Comparison of ENCODE assay signal across 1 cellular context in the genomic region with DNA sequence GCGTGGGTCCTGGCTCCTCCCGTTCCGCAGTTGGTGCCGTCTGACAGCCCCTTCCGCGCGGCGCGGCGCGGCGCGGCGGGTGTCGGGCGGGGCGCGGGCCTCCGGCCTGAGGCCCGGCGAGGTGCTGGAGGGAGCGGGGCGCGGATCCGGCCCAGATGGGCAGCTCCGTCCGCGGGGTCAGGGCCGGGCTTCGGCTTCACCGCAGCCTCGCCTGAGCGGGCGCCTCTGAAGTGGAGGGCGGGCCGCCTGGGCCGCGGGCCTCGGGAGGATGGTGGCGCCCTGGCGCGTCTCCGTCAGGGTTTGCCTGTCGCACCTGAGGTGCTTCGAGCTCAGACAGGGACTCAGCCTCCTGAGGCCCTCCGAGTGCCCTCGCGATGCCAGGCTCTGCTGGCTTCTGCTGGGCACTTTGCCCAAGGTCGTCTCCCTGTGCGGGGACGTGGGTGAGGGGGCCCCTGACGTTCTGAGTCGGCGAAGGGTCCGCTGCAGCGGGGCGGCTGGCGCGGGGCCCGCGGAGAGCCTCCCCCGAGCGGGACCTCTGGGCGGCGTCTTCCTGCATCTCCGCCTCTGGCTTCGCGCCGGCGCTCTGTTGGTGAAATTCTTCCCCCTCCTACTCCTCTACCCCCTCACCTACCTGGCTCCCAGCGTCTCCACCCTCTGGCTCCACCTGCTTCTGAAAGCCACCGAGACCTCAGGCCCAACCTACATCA.
TF ChIP-seq lines count a peak whose summit lies in the region.

No MANE protein-coding gene starts in this region.

TF ChIP-seq in A549, 52 proteins besides CTCF, POLR2A, EP300 and RAD21 (continued from another document):
- TF ChIP-seq, protein P1, sequence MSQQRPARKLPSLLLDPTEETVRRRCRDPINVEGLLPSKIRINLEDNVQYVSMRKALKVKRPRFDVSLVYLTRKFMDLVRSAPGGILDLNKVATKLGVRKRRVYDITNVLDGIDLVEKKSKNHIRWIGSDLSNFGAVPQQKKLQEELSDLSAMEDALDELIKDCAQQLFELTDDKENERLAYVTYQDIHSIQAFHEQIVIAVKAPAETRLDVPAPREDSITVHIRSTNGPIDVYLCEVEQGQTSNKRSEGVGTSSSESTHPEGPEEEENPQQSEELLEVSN (IDR thresholded peaks at IDR 0.05; ENCODE audit: borderline replicate concordance, low read depth) = peak; percentile 62
- TF ChIP-seq RARB (CRISPR knock-in tag; IDR thresholded peaks at IDR 0.05) (no peak), PHF8 (IDR thresholded peaks at IDR 0.05; ENCODE audit: borderline replicate concordance, low read depth) (peak; percentile 34)
